Comparison of ENCODE assay signal across 8 cellular contexts in genomic region chr16:66872524-66872923, GRCh38. TPM values are rescaled to one million over a fixed set of nuclear protein-coding genes. Genes with fewer than 3 reads are reported as not detected.
DNase-seq lines count a peak whose midpoint lies in the region; TF ChIP-seq lines count a peak whose summit lies in the region.

No MANE protein-coding gene starts in this region.

- H3K9ac ChIP-seq in neuronal stem cell (ENCODE audit: low read depth, low read length, poor library complexity) = no peak overlapping the region

- H2BK15ac ChIP-seq in neuronal stem cell (ENCODE audit: low read length) = no peak overlapping the region

- no peak overlapping the region for H3K14ac ChIP-seq in neuronal stem cell (ENCODE audit: low read length)

- no CpG with 5 or more reads among the region's 3 CpGs for WGBS in neuronal stem cell (ENCODE audit: extremely low coverage in 2 of 2, insufficient read length in 2 of 2, insufficient replicate concordance in 1 of 2), 2 donors

- no peaks in the 10 kb centered on the region for H3K9me3 ChIP-seq in CD8-positive, alpha-beta memory T cell (ENCODE audit: low read length)
- no peaks in the 10 kb centered on the region for H3K9me3 ChIP-seq in neuronal stem cell (replicated peaks in 1 of 2; ENCODE audit: control insufficient read depth in 2 of 2, insufficient read depth in 1 of 2, low read depth in 1 of 2, low read length in 2 of 2)

- peak overlapping the region; percentile 30 to 99 (median 86) for H3K27ac Mint-ChIP-seq in CD8-positive, alpha-beta memory T cell

- peaks cover 27 to 29% (median 28%) of the 10 kb centered on the region in 3 donors for H3K4me1 Mint-ChIP-seq in CD8-positive, alpha-beta memory T cell

- H2AFZ ChIP-seq in neuronal stem cell (ENCODE audit: low read length) = peak overlapping the region; percentile 90

- no peaks in the 10 kb centered on the region for H3K9me3 Mint-ChIP-seq in CD8-positive, alpha-beta memory T cell

- H3K4me3 Mint-ChIP-seq in CD8-positive, alpha-beta memory T cell = peak overlapping the region; percentile 73 to 93 (median 83)

- H3K27me3 ChIP-seq in CD8-positive, alpha-beta memory T cell (ENCODE audit: insufficient read depth, low read length, poor library complexity, severe bottlenecking) = no peaks in the 10 kb centered on the region
- peaks cover 0 to 10% (median 6%) of the 10 kb centered on the region in 3 experiments for H3K27me3 ChIP-seq in neuronal stem cell (ENCODE audit: control insufficient read depth in 3 of 3, insufficient read depth in 3 of 3, low read depth in 1 of 3, low read length in 3 of 3)

- peak overlapping the region; percentile 69 for H3K4me3 ChIP-seq in CD8-positive, alpha-beta memory T cell (ENCODE audit: low read length)
- H3K4me3 ChIP-seq in coronary artery (peak overlapping the region; percentile 68), neuronal stem cell (ENCODE audit: low read length in 2 of 2) (peak overlapping the region in 1 of 2 donors; percentile 40)

- H2BK5ac ChIP-seq in neuronal stem cell (ENCODE audit: low read length) = no peak overlapping the region

- no peaks in the 10 kb centered on the region for H3K36me3 ChIP-seq in CD8-positive, alpha-beta memory T cell (ENCODE audit: insufficient read depth, low read length)
- no peaks in the 10 kb centered on the region for H3K36me3 ChIP-seq in neuronal stem cell (replicated peaks in 1 of 2; ENCODE audit: control insufficient read depth in 2 of 2, insufficient read depth in 2 of 2, low read length in 2 of 2)

- CTCF ChIA-PET in CD8-positive, alpha-beta memory T cell (lab: Charles Lee) = interaction anchor here (0.6 to 3.6 kb wide), 18 partner anchors 9 to 465 kb away, joined by 3 to 42 read pairs (median 5); partner anchors contain the start of gene NAE1

- peaks cover 17% of the 10 kb centered on the region for H3K4me1 ChIP-seq in CD8-positive, alpha-beta memory T cell (ENCODE audit: insufficient read depth, low read length)
- H3K4me1 ChIP-seq in neuronal stem cell (ENCODE audit: control insufficient read depth in 2 of 2, insufficient read depth in 1 of 2, low read depth in 1 of 2, low read length in 2 of 2) = peaks cover 3 to 10% of the 10 kb centered on the region in 2 donors

- no peak overlapping the region for H3K18ac ChIP-seq in neuronal stem cell (ENCODE audit: low read length)

- no peak overlapping the region for H3K23ac ChIP-seq in neuronal stem cell (ENCODE audit: low read depth, low read length, poor library complexity)

- H3K4ac ChIP-seq in neuronal stem cell (ENCODE audit: low read length) = no peak overlapping the region

- no peak overlapping the region for H4K8ac ChIP-seq in neuronal stem cell (ENCODE audit: low read depth, low read length)

- H4K91ac ChIP-seq in neuronal stem cell (ENCODE audit: low read depth, low read length, poor library complexity) = no peak overlapping the region

- no peak overlapping the region for H2BK12ac ChIP-seq in neuronal stem cell (ENCODE audit: low read length)

- H3K79me1 ChIP-seq in neuronal stem cell (ENCODE audit: low read depth, low read length) = no peaks in the 10 kb centered on the region

- H2BK120ac ChIP-seq in neuronal stem cell (ENCODE audit: low read depth, low read length) = no peak overlapping the region

- peak overlapping the region; percentile 35 for H3K27ac ChIP-seq in CD8-positive, alpha-beta memory T cell (ENCODE audit: low read depth, low read length)
- H3K27ac ChIP-seq in coronary artery = peak overlapping the region; percentile 32 to 94
- no peak overlapping the region for H3K27ac ChIP-seq in neuronal stem cell (replicated peaks; ENCODE audit: low read length)

- H3K27me3 Mint-ChIP-seq in CD8-positive, alpha-beta memory T cell = peaks cover 0 to 4% of the 10 kb centered on the region in 2 donors

- POLR2A ChIA-PET in CD8-positive, alpha-beta memory T cell (lab: Charles Lee) = interaction anchor here (0.7 to 1.1 kb wide), 4 partner anchors 10 to 356 kb away, joined by 3 to 9 read pairs (median 4); partner anchors contain the start of gene NAE1

- H3K36me3 Mint-ChIP-seq in CD8-positive, alpha-beta memory T cell = no peaks in the 10 kb centered on the region

- DNase-seq in CD8-positive, alpha-beta memory T cell = no peak
- DNase-seq in MV-4-11 (lab: John Stamatoyannopoulos, UW) (peak; percentile 42), coronary artery (ENCODE audit: low spot score) (no peak), neuronal stem cell (ENCODE audit: low spot score) (no peak), DMS 273 (lab: John Stamatoyannopoulos, UW; ENCODE audit: unreplicated experiment) (no peak), GOT3 (lab: John Stamatoyannopoulos, UW) (no peak), NCI-H2081 (lab: John Stamatoyannopoulos, UW) (no peak), EL (no peak)

- no peak for TF ChIP-seq CTCF in coronary artery (IDR thresholded peaks at IDR 0.05)

- peak overlapping the region; percentile 48 for H3K4me2 ChIP-seq in neuronal stem cell (ENCODE audit: insufficient read depth, low read length, poor library complexity, severe bottlenecking)

- no peak overlapping the region for H2AK5ac ChIP-seq in neuronal stem cell (ENCODE audit: low read depth, low read length)

RNA-seq across cellular contexts. Expression of gene PDP2, which starts 7.8 kb away (rescaled TPM):
- total RNA-seq in CD8-positive, alpha-beta memory T cell = 10 to 100 TPM; 20.0 to 25.4 TPM
- 4.5 TPM for polyA plus RNA-seq in CD8-positive, alpha-beta memory T cell
- polyA plus RNA-seq in neuronal stem cell (2013, experiment 1 of 2) = 8.3 TPM
- polyA plus RNA-seq in neuronal stem cell (2013, experiment 2 of 2) = 8.8 TPM

RNA-seq across cellular contexts. Expression of gene CA7, which starts 28.3 kb away (rescaled TPM):
- not detected for total RNA-seq in CD8-positive, alpha-beta memory T cell
- polyA plus RNA-seq in CD8-positive, alpha-beta memory T cell = not detected
- polyA plus RNA-seq in neuronal stem cell (2013, experiment 1 of 2) = not detected
- 0.07 TPM for polyA plus RNA-seq in neuronal stem cell (2013, experiment 2 of 2)

RNA-seq across cellular contexts. Expression of gene NAE1, which starts 41.7 kb away (rescaled TPM):
- total RNA-seq in CD8-positive, alpha-beta memory T cell = 100 to 1,000 TPM; 105 to 110 TPM
- 76.6 TPM for polyA plus RNA-seq in CD8-positive, alpha-beta memory T cell
- 239 TPM for polyA plus RNA-seq in neuronal stem cell (2013, experiment 1 of 2)
- 243 TPM for polyA plus RNA-seq in neuronal stem cell (2013, experiment 2 of 2)

RNA-seq across cellular contexts. Expression of gene CDH16, which starts 46.2 kb away (rescaled TPM):
- total RNA-seq in CD8-positive, alpha-beta memory T cell = not detected
- polyA plus RNA-seq in CD8-positive, alpha-beta memory T cell = not detected
- not detected for polyA plus RNA-seq in neuronal stem cell (2013, experiment 1 of 2)
- polyA plus RNA-seq in neuronal stem cell (2013, experiment 2 of 2) = not detected

RNA-seq across cellular contexts. Expression of gene RRAD, which starts 52.8 kb away (rescaled TPM):
- total RNA-seq in CD8-positive, alpha-beta memory T cell = under 1 TPM; 0.60 to 0.88 TPM
- not detected for polyA plus RNA-seq in CD8-positive, alpha-beta memory T cell
- 0.32 TPM for polyA plus RNA-seq in neuronal stem cell (2013, experiment 1 of 2)
- polyA plus RNA-seq in neuronal stem cell (2013, experiment 2 of 2) = 0.30 TPM
